In the genomic region with DNA sequence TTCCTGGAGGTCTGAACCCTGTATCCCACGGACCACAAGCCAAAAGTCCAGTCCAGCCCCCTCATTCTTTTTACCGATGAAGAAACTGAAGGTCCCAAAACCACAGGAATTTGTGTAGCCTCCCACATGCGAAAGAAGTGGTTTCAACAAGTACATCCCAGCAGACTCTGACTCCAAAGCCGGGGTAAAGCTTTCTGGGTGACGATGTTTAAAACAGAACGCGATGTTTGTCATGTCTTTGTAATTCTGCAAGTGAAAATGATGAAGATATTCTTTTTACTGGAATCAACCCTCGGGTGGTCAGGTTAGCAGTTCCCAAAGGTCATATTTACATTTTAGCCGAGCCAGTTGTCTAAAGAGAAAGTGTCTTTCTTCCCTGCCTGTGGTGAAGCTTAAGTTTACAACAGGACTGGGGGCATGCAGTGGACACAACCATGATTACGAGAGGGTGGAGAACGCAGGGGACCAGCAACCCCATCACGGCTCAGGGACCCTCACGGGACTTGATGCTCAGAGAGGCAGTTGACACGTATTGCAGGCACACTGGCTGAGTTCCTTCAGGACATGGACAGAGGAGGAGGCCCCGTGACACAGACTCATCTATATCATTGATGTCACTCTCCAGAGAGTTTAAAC, we compare ENCODE assay signal across 12 cellular contexts. TPM values are rescaled to one million over a fixed set of nuclear protein-coding genes. Genes with fewer than 3 reads are reported as not detected.
DNase-seq lines count a peak whose midpoint lies in the region; ATAC-seq, FAIRE-seq and TF ChIP-seq lines count a peak whose summit lies in the region.
"Had no signal": no experiment of that assay in that cellular context is flagged by ENCODE, and none has a peak within 500 bp of the region (broad histone marks: within the 10 kb centered on the region; RNA-seq: fewer than 3 reads in every experiment).

No MANE protein-coding gene starts in this region.

- peak; percentile 55 for DNase-seq in activated CD8-positive, alpha-beta T cell treated with anti-CD3 and anti-CD28 coated beads for 36 hours
- DNase-seq in activated CD8-positive, alpha-beta T cell treated with anti-CD3 and anti-CD28 coated beads, Interleukin-2, amount 10 ng/mL, durations not matched to agents 7 days and 5 days, result no peak
- peak; percentile 37 for DNase-seq in LHCN-M2 (ENCODE audit: low read depth)
- peak; percentile 88 for DNase-seq in astrocyte (ENCODE audit: low read depth)
- peak; percentile 24 to 36 for DNase-seq in stimulated activated CD4-positive, alpha-beta T cell treated with anti-CD3 and anti-CD28 coated beads, Interleukin-2, amount 100 ng/mL, for 48 hours
- no peak for DNase-seq in erythroblast (lab: John Stamatoyannopoulos, UW)
- no peak for DNase-seq in neural progenitor cell (ENCODE audit: low spot score)
- DNase-seq: left colon, PC-9 had no signal

- no peak for FAIRE-seq in astrocyte (lab: Jason Lieb, UNC)

- H3K4me2 ChIP-seq in astrocyte (ENCODE audit: low read length) (peak overlapping the region; percentile 69), neural progenitor cell (no peak overlapping the region)
- H3K4me2 ChIP-seq: PC-9 had no signal

- H3K27ac ChIP-seq in astrocyte (ENCODE audit: low read depth, low read length) (no peak overlapping the region), neural progenitor cell (no peak overlapping the region)
- H3K27ac ChIP-seq: PC-9, skin epidermis, tibial nerve had no signal

- peaks cover 26% of the 10 kb centered on the region for H3K4me1 Mint-ChIP-seq in activated CD8-positive, alpha-beta T cell treated with anti-CD3 and anti-CD28 coated beads for 36 hours (ENCODE audit: low read depth)
- H3K4me1 Mint-ChIP-seq in activated CD8-positive, alpha-beta T cell treated with anti-CD3 and anti-CD28 coated beads, Interleukin-2, amount 10 ng/mL, durations not matched to agents 7 days and 5 days (ENCODE audit: low read depth), result peaks cover 23% of the 10 kb centered on the region
- H3K4me1 Mint-ChIP-seq in astrocyte (ENCODE audit: low read depth, unreplicated experiment) (peaks cover 6% of the 10 kb centered on the region), neural progenitor cell (no peaks in the 10 kb centered on the region)

- H3K27me3 ChIP-seq in astrocyte (ENCODE audit: insufficient read depth, low read length) (no peaks in the 10 kb centered on the region), neural progenitor cell (no peaks in the 10 kb centered on the region)
- H3K27me3 ChIP-seq: tibial nerve had no signal

- no peaks in the 10 kb centered on the region for H3F3A ChIP-seq in neural progenitor cell (ENCODE audit: low read depth)

- H3K9me3 ChIP-seq in astrocyte (ENCODE audit: insufficient read depth, low read depth, low read length) (no peaks in the 10 kb centered on the region), neural progenitor cell (ENCODE audit: low read depth) (no peaks in the 10 kb centered on the region)
- H3K9me3 ChIP-seq: tibial nerve had no signal

- ATAC-seq in activated CD8-positive, alpha-beta T cell treated with anti-CD3 and anti-CD28 coated beads for 36 hours, result peak; percentile 44
- no peak for ATAC-seq in activated CD8-positive, alpha-beta T cell treated with anti-CD3 and anti-CD28 coated beads, Interleukin-2, amount 10 ng/mL, durations not matched to agents 7 days and 5 days
- no peak for ATAC-seq in HG03135 (IDR thresholded peaks at IDR 0.05; ENCODE audit: unreplicated experiment)
- ATAC-seq: left colon had no signal

- peak overlapping the region; percentile 33 for H3K27ac Mint-ChIP-seq in activated CD8-positive, alpha-beta T cell treated with anti-CD3 and anti-CD28 coated beads for 36 hours
- H3K27ac Mint-ChIP-seq in activated CD8-positive, alpha-beta T cell treated with anti-CD3 and anti-CD28 coated beads, Interleukin-2, amount 10 ng/mL, durations not matched to agents 7 days and 5 days, result no peak overlapping the region
- H3K27ac Mint-ChIP-seq in astrocyte (ENCODE audit: unreplicated experiment) (no peak overlapping the region), neural progenitor cell (no peak overlapping the region)

- H3K4me3 Mint-ChIP-seq in activated CD8-positive, alpha-beta T cell treated with anti-CD3 and anti-CD28 coated beads for 36 hours, result no peak overlapping the region
- H3K4me3 Mint-ChIP-seq in activated CD8-positive, alpha-beta T cell treated with anti-CD3 and anti-CD28 coated beads, Interleukin-2, amount 10 ng/mL, durations not matched to agents 7 days and 5 days, result no peak overlapping the region
- H3K4me3 Mint-ChIP-seq in astrocyte (ENCODE audit: unreplicated experiment), result no peak overlapping the region
- H3K4me3 Mint-ChIP-seq in neural progenitor cell, result no peak overlapping the region

- H3K36me3 ChIP-seq in astrocyte (ENCODE audit: insufficient read depth, low read length) (no peaks in the 10 kb centered on the region), neural progenitor cell (no peaks in the 10 kb centered on the region)
- H3K36me3 ChIP-seq: tibial nerve had no signal

- TF ChIP-seq CTCF in activated CD8-positive, alpha-beta T cell treated with anti-CD3 and anti-CD28 coated beads for 36 hours (IDR thresholded peaks at IDR 0.05), result no peak
- TF ChIP-seq CTCF in astrocyte (IDR thresholded peaks at IDR 0.05; ENCODE audit: insufficient read depth, low read depth, low read length) (no peak), neural progenitor cell (IDR thresholded peaks at IDR 0.05) (no peak)

- no peaks in the 10 kb centered on the region for H4K20me1 ChIP-seq in astrocyte (ENCODE audit: insufficient read depth, low read length)
- no peaks in the 10 kb centered on the region for H4K20me1 ChIP-seq in neural progenitor cell (ENCODE audit: low read depth)

- no peak for TF ChIP-seq POLR2A in erythroblast (IDR thresholded peaks at IDR 0.05; ENCODE audit: low read length)

- H3K36me3 Mint-ChIP-seq in activated CD8-positive, alpha-beta T cell treated with anti-CD3 and anti-CD28 coated beads for 36 hours (ENCODE audit: low read depth), result no peaks in the 10 kb centered on the region
- no peaks in the 10 kb centered on the region for H3K36me3 Mint-ChIP-seq in activated CD8-positive, alpha-beta T cell treated with anti-CD3 and anti-CD28 coated beads, Interleukin-2, amount 10 ng/mL, durations not matched to agents 7 days and 5 days (ENCODE audit: low read depth)
- peaks cover 1% of the 10 kb centered on the region for H3K36me3 Mint-ChIP-seq in astrocyte (ENCODE audit: low read depth, unreplicated experiment)
- H3K36me3 Mint-ChIP-seq in neural progenitor cell, result no peaks in the 10 kb centered on the region

- H2AFZ ChIP-seq in astrocyte (ENCODE audit: low read depth, low read length), result peak overlapping the region; percentile 48
- H2AFZ ChIP-seq in neural progenitor cell (replicated peaks), result no peak overlapping the region
- H2AFZ ChIP-seq: PC-9 had no signal

- H3K4me1 ChIP-seq in astrocyte (ENCODE audit: insufficient read depth, low read length), result peaks cover 3% of the 10 kb centered on the region
- H3K4me1 ChIP-seq in neural progenitor cell, result no peaks in the 10 kb centered on the region

- POLR2A ChIA-PET in activated CD8-positive, alpha-beta T cell treated with anti-CD3 and anti-CD28 coated beads for 36 hours (lab: Charles Lee), result no interaction called here
- POLR2A ChIA-PET in activated CD8-positive, alpha-beta T cell treated with anti-CD3 and anti-CD28 coated beads, Interleukin-2, amount 10 ng/mL, durations not matched to agents 7 days and 5 days (lab: Charles Lee), result no interaction called here

- intact Hi-C loops in activated CD8-positive, alpha-beta T cell treated with anti-CD3 and anti-CD28 coated beads for 36 hours (cut with micrococcal nuclease), result no loop called here

- peaks cover 1% of the 10 kb centered on the region for H3K9me3 Mint-ChIP-seq in activated CD8-positive, alpha-beta T cell treated with anti-CD3 and anti-CD28 coated beads for 36 hours
- H3K9me3 Mint-ChIP-seq in activated CD8-positive, alpha-beta T cell treated with anti-CD3 and anti-CD28 coated beads, Interleukin-2, amount 10 ng/mL, durations not matched to agents 7 days and 5 days (ENCODE audit: insufficient read depth), result no peaks in the 10 kb centered on the region
- H3K9me3 Mint-ChIP-seq in astrocyte (ENCODE audit: unreplicated experiment) (peaks cover 5% of the 10 kb centered on the region), neural progenitor cell (no peaks in the 10 kb centered on the region)

- H3K27me3 Mint-ChIP-seq in activated CD8-positive, alpha-beta T cell treated with anti-CD3 and anti-CD28 coated beads for 36 hours, result peaks cover 1% of the 10 kb centered on the region
- H3K27me3 Mint-ChIP-seq in activated CD8-positive, alpha-beta T cell treated with anti-CD3 and anti-CD28 coated beads, Interleukin-2, amount 10 ng/mL, durations not matched to agents 7 days and 5 days (ENCODE audit: low read depth), result no peaks in the 10 kb centered on the region
- H3K27me3 Mint-ChIP-seq in astrocyte (ENCODE audit: low read depth, unreplicated experiment) (peaks cover 59% of the 10 kb centered on the region), neural progenitor cell (ENCODE audit: insufficient read depth, low read depth) (peaks cover 4% of the 10 kb centered on the region)

- H3K9ac ChIP-seq in astrocyte (ENCODE audit: low read length) (no peak overlapping the region), neural progenitor cell (no peak overlapping the region)

- peak overlapping the region; percentile 24 for H3K4me3 ChIP-seq in astrocyte (ENCODE audit: insufficient read depth, low read depth, low read length)
- no peak overlapping the region for H3K4me3 ChIP-seq in neural progenitor cell
- H3K4me3 ChIP-seq: PC-9, skin epidermis, tibial nerve had no signal

- CTCF ChIA-PET in activated CD8-positive, alpha-beta T cell treated with anti-CD3 and anti-CD28 coated beads for 36 hours (lab: Charles Lee), result interaction anchor here (0.8 kb wide), 1 partner anchor 10 kb away, joined by 3 read pairs; no protein-coding TSS in a partner anchor
- CTCF ChIA-PET in activated CD8-positive, alpha-beta T cell treated with anti-CD3 and anti-CD28 coated beads, Interleukin-2, amount 10 ng/mL, durations not matched to agents 7 days and 5 days (lab: Charles Lee), result no interaction called here

- H3K79me2 ChIP-seq in astrocyte (ENCODE audit: insufficient read depth, low read length), result no peaks in the 10 kb centered on the region
- H3K79me2 ChIP-seq in neural progenitor cell (ENCODE audit: low read depth), result no peaks in the 10 kb centered on the region

RNA-seq across cellular contexts. Expression of gene TMEM131, which starts 17.8 kb away (rescaled TPM):
- 10 to 100 TPM; 24.2 to 27.4 TPM for total RNA-seq in activated CD8-positive, alpha-beta T cell treated with anti-CD3 and anti-CD28 coated beads for 36 hours
- total RNA-seq in activated CD8-positive, alpha-beta T cell treated with anti-CD3 and anti-CD28 coated beads, Interleukin-2, amount 10 ng/mL, durations not matched to agents 7 days and 5 days, result 10 to 100 TPM; 35.9 to 40.7 TPM
- total RNA-seq in LHCN-M2 (2014; rRNA removed) (32.6 and 45.9 TPM in 2 replicates), astrocyte (32.8 and 35.3 TPM in 2 replicates), neural progenitor cell (ENCODE audit: low replicate concordance) (25.4 and 59.4 TPM in 2 replicates)
- 14.5 TPM for polyA plus RNA-seq in LHCN-M2 (2012)

Comparison
In these comparisons a context has a peak if more than half of its experiments do, and no peak if none do; other contexts are left out.
1. DNase-seq: peak in activated CD8-positive, alpha-beta T cell treated with anti-CD3 and anti-CD28 coated beads for 36 hours (single experiment), LHCN-M2 (single experiment), astrocyte (single experiment) and stimulated activated CD4-positive, alpha-beta T cell treated with anti-CD3 and anti-CD28 coated beads, Interleukin-2, amount 100 ng/mL, for 48 hours (2 of 2); none in activated CD8-positive, alpha-beta T cell treated with anti-CD3 and anti-CD28 coated beads, Interleukin-2, amount 10 ng/mL, durations not matched to agents 7 days and 5 days (single experiment), erythroblast (0 of 2) and neural progenitor cell (single experiment).